In the genomic region with DNA sequence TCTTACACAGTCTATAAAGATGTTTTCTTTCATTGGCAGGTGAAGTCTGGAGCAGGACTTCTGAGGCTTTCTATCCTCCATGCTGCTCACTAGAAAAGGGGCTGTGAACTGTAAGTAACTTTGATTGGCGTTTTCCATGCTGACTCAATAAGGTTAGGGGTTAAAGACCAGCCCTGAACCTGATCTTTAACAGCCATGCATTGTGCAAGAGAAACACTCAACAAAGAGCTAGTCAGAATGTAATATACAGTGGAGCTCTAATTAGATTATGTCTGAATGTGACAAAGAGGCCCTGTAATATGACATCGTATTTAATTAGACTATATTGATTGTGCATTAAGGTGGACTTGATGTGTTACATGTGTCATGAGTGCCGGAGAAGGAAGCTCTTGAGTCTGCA, we compare ENCODE assay signal across 18 cellular contexts.
"Had no signal": no experiment of that assay in that cellular context is flagged by ENCODE, and none has a peak within 500 bp of the region (broad histone marks: within the 10 kb centered on the region; RNA-seq: fewer than 3 reads in every experiment).

No MANE protein-coding gene starts in this region.

- H3K4me3 Mint-ChIP-seq: activated CD4-positive, alpha-beta T cell treated with anti-CD3 and anti-CD28 coated beads, Interleukin-2, amount 10 ng/mL, durations not matched to agents 24 days and 14 days; activated T-cell treated with anti-CD3 and anti-CD28 coated beads, Interleukin-2, amount 50 U/mL, for 4 hours; memory B cell; naive thymus-derived CD4-positive, alpha-beta T cell had no signal

- H3K4me1 ChIP-seq: breast epithelium, esophagus muscularis mucosa had no signal

- H3K9me3 ChIP-seq: breast epithelium, mucosa of descending colon, thyroid gland had no signal

- H3K9me3 Mint-ChIP-seq: activated CD4-positive, alpha-beta T cell treated with anti-CD3 and anti-CD28 coated beads, Interleukin-2, amount 10 ng/mL, durations not matched to agents 24 days and 14 days had no signal

- H3K27ac ChIP-seq: breast epithelium, esophagus muscularis mucosa, heart right ventricle, thyroid gland had no signal

- DNase-seq: activated CD4-positive, alpha-beta T cell treated with anti-CD3 and anti-CD28 coated beads, Interleukin-2, amount 10 ng/mL, durations not matched to agents 24 days and 14 days; activated CD4-positive, CD25-positive, alpha-beta regulatory T cell; activated CD8-positive, alpha-beta memory T cell treated with anti-CD3 and anti-CD28 coated beads, Interleukin-2, amount 50 U/mL, for 4 hours; activated naive CD4-positive, alpha-beta T cell treated with anti-CD3 and anti-CD28 coated beads, Interleukin-2, amount 50 U/mL, for 16 hours; activated T-cell treated with anti-CD3 and anti-CD28 coated beads, Interleukin-2, amount 50 U/mL, for 4 hours; cortex of kidney; effector CD4-positive, alpha-beta T cell; heart right ventricle; left ventricle myocardium superior; mucosa of descending colon; naive thymus-derived CD4-positive, alpha-beta T cell; nucleus accumbens; stimulated activated CD4-positive, alpha-beta T cell treated with anti-CD3 and anti-CD28 coated beads, Interleukin-2, amount 100 ng/mL, for 24 hours; stimulated activated naive CD4-positive, alpha-beta T cell treated with Interleukin-2 at 50 U/mL for 16 hours; thyroid gland had no signal

- H3K36me3 ChIP-seq: breast epithelium, esophagus muscularis mucosa, thyroid gland had no signal

- H3K4me3 ChIP-seq: breast epithelium, esophagus muscularis mucosa, heart right ventricle, mucosa of descending colon, thyroid gland had no signal

- H3K27me3 ChIP-seq: esophagus muscularis mucosa, heart right ventricle, thyroid gland had no signal

- H3K27ac Mint-ChIP-seq: activated CD4-positive, alpha-beta T cell treated with anti-CD3 and anti-CD28 coated beads, Interleukin-2, amount 10 ng/mL, durations not matched to agents 24 days and 14 days; memory B cell; naive thymus-derived CD4-positive, alpha-beta T cell had no signal

- H3K36me3 Mint-ChIP-seq: memory B cell; naive thymus-derived CD4-positive, alpha-beta T cell had no signal

- H3K4me1 Mint-ChIP-seq: activated CD4-positive, alpha-beta T cell treated with anti-CD3 and anti-CD28 coated beads, Interleukin-2, amount 10 ng/mL, durations not matched to agents 24 days and 14 days; memory B cell; naive thymus-derived CD4-positive, alpha-beta T cell had no signal

- ATAC-seq: activated T-cell treated with anti-CD3 and anti-CD28 coated beads, Interleukin-2, amount 50 U/mL, for 4 hours; heart right ventricle; left ventricle myocardium superior; mucosa of descending colon; naive thymus-derived CD4-positive, alpha-beta T cell had no signal
